ENCODE assay signal across 9 cellular contexts in genomic region chr19:13817018-13817614, GRCh38. TPM values are rescaled to one million over a fixed set of nuclear protein-coding genes. Genes with fewer than 3 reads are reported as not detected.
DNase-seq lines count a peak whose midpoint lies in the region; ATAC-seq lines count a peak whose summit lies in the region.
"Had no signal": no experiment of that assay in that cellular context is flagged by ENCODE, and none has a peak within 500 bp of the region (broad histone marks: within the 10 kb centered on the region; RNA-seq: fewer than 3 reads in every experiment).

No MANE protein-coding gene starts in this region.

- DNase-seq in activated CD4-positive, CD25-positive, alpha-beta regulatory T cell treated with anti-CD3 and anti-CD28 coated beads, Interleukin-2, amount 50 U/mL, for 72 hours = no peak
- DNase-seq in NCI-H748 treated with DMSO at 0.1 percent for 48 hours (lab: John Stamatoyannopoulos, UW) (peak; percentile 36), left cardiac atrium (no peak)
- DNase-seq in stimulated activated naive CD8-positive, alpha-beta T cell treated with anti-CD3 and anti-CD28 coated beads, Interleukin-15, Interleukin-2, amounts not matched to agents 100 U/mL and 50 U/mL, for 24 hours = no peak

- intact Hi-C loops in left cardiac atrium (cut with DNase I) = no loop called here

- ATAC-seq in activated CD4-positive, CD25-positive, alpha-beta regulatory T cell treated with anti-CD3 and anti-CD28 coated beads, Interleukin-2, amount 50 U/mL, for 24 hours = peak; percentile 30 to 53
- ATAC-seq in left cardiac atrium (peak; percentile 32 to 48), HG03139 (IDR thresholded peaks at IDR 0.05; ENCODE audit: unreplicated experiment) (no peak), GM21381 (IDR thresholded peaks at IDR 0.05; ENCODE audit: unreplicated experiment) (no peak), HG03457 (IDR thresholded peaks at IDR 0.05; ENCODE audit: unreplicated experiment) (no peak)
- peak; percentile 28 for ATAC-seq in stimulated activated naive CD8-positive, alpha-beta T cell treated with anti-CD3 and anti-CD28 coated beads, Interleukin-15, Interleukin-2, amounts not matched to agents 100 U/mL and 50 U/mL, for 24 hours

RNA-seq across cellular contexts. Expression of gene ZSWIM4, which starts 21.9 kb away (rescaled TPM):
- total RNA-seq in left cardiac atrium = 1 to 10 TPM; 3.4 to 7.3 TPM

RNA-seq across cellular contexts. Expression of gene C19orf53, which starts 42.9 kb away (rescaled TPM):
- 10 to 100 TPM; 82.6 to 83.2 TPM for total RNA-seq in left cardiac atrium

RNA-seq across cellular contexts. Expression of gene MRI1, which starts 52.8 kb away (rescaled TPM):
- 10 to 100 TPM; 15.8 to 16.4 TPM for total RNA-seq in left cardiac atrium

RNA-seq across cellular contexts. Expression of gene NANOS3, which starts 59.8 kb away (rescaled TPM):
- total RNA-seq in left cardiac atrium = 1 to 10 TPM; 1.0 to 1.2 TPM
- total RNA-seq: subcutaneous adipose tissue had no signal

Comparison
In these comparisons a context has a peak if more than half of its experiments do, and no peak if none do; other contexts are left out.
1. ATAC-seq: peak in activated CD4-positive, CD25-positive, alpha-beta regulatory T cell treated with anti-CD3 and anti-CD28 coated beads, Interleukin-2, amount 50 U/mL, for 24 hours (2 of 2), left cardiac atrium (2 of 2) and stimulated activated naive CD8-positive, alpha-beta T cell treated with anti-CD3 and anti-CD28 coated beads, Interleukin-15, Interleukin-2, amounts not matched to agents 100 U/mL and 50 U/mL, for 24 hours (single experiment); none in HG03139 (single experiment), GM21381 (single experiment) and HG03457 (single experiment).